ENCODE assay signal across 25 cellular contexts in genomic region chr5:122759310-122759709, GRCh38. TPM values are rescaled to one million over a fixed set of nuclear protein-coding genes. Genes with fewer than 3 reads are reported as not detected.
A peak's percentile ranks its signal among the peaks of the same experiment; 100 is the strongest.
DNase-seq lines count a peak whose midpoint lies in the region; ATAC-seq and TF ChIP-seq lines count a peak whose summit lies in the region.
"Had no signal": no experiment of that assay in that cellular context is flagged by ENCODE, and none has a peak within 500 bp of the region (broad histone marks: within the 10 kb centered on the region; RNA-seq: fewer than 3 reads in every experiment).

No MANE protein-coding gene starts in this region.

- intact Hi-C loops in dendritic cell treated with granulocyte-macrophage colony-stimulating factor and Interleukin-4, amounts not matched to agents 40 ng/mL and 50 ng/mL, for 4 days (cut with micrococcal nuclease), result no loop called here

- peak overlapping the region; percentile 67 for H3K27ac Mint-ChIP-seq in dendritic cell treated with granulocyte-macrophage colony-stimulating factor and Interleukin-4, amounts not matched to agents 40 ng/mL and 50 ng/mL, for 4 days
- H3K27ac Mint-ChIP-seq in mesothelial cell of epicardium, result peak overlapping the region; percentile 50
- H3K27ac Mint-ChIP-seq: CD14-positive monocyte; CD4-positive, alpha-beta T cell; CD8-positive, alpha-beta memory T cell; HFFc6 had no signal

- no peak for ATAC-seq in HG03108 (IDR thresholded peaks at IDR 0.05; ENCODE audit: unreplicated experiment)
- ATAC-seq: A549, GM12878 had no signal

- H3K36me3 Mint-ChIP-seq in dendritic cell treated with granulocyte-macrophage colony-stimulating factor and Interleukin-4, amounts not matched to agents 40 ng/mL and 50 ng/mL, for 4 days (ENCODE audit: low read depth), result no peaks in the 10 kb centered on the region
- H3K36me3 Mint-ChIP-seq in mesothelial cell of epicardium, result peaks cover 2% of the 10 kb centered on the region
- H3K36me3 Mint-ChIP-seq: CD14-positive monocyte; CD8-positive, alpha-beta memory T cell had no signal

- H3K4me3 Mint-ChIP-seq in dendritic cell treated with granulocyte-macrophage colony-stimulating factor and Interleukin-4, amounts not matched to agents 40 ng/mL and 50 ng/mL, for 4 days, result no peak overlapping the region
- H3K4me3 Mint-ChIP-seq in mesothelial cell of epicardium, result no peak overlapping the region
- H3K4me3 Mint-ChIP-seq: CD14-positive monocyte; CD4-positive, alpha-beta T cell; CD8-positive, alpha-beta memory T cell; HFFc6 had no signal

- peaks cover 34% of the 10 kb centered on the region for H3K4me1 Mint-ChIP-seq in dendritic cell treated with granulocyte-macrophage colony-stimulating factor and Interleukin-4, amounts not matched to agents 40 ng/mL and 50 ng/mL, for 4 days (ENCODE audit: low read depth)
- H3K4me1 Mint-ChIP-seq in mesothelial cell of epicardium, result peaks cover 15% of the 10 kb centered on the region
- H3K4me1 Mint-ChIP-seq: CD8-positive, alpha-beta memory T cell had no signal

- peak; percentile 55 for DNase-seq in NCI-H748 (lab: John Stamatoyannopoulos, UW; ENCODE audit: unreplicated experiment)
- DNase-seq in NCI-H748 treated with DMSO at 0.1 percent for 48 hours (lab: John Stamatoyannopoulos, UW), result no peak
- DNase-seq in NCI-H69 (lab: John Stamatoyannopoulos, UW), result peak; percentile 91
- no peak for DNase-seq in mesothelial cell of epicardium (ENCODE audit: low spot score in 2 of 2, unreplicated experiment in 2 of 2)
- no peak for DNase-seq in SIG-M5 (lab: John Stamatoyannopoulos, UW)
- no peak for DNase-seq in NCI-H2171 (lab: John Stamatoyannopoulos, UW)
- DNase-seq: 8988T; ACHN; AML-193; BE2C; CD4-positive, alpha-beta T cell; CD8-positive, alpha-beta memory T cell; DMS 273 treated with DMSO at 0.1 percent for 48 hours; DMS79; EL; GDM1; GM23248; H7; HCEC 1CT; HFFc6 had no signal

- H3K9me3 Mint-ChIP-seq in dendritic cell treated with granulocyte-macrophage colony-stimulating factor and Interleukin-4, amounts not matched to agents 40 ng/mL and 50 ng/mL, for 4 days, result no peaks in the 10 kb centered on the region
- H3K9me3 Mint-ChIP-seq in mesothelial cell of epicardium, result peaks cover 4% of the 10 kb centered on the region
- H3K9me3 Mint-ChIP-seq: CD14-positive monocyte; CD4-positive, alpha-beta T cell; CD8-positive, alpha-beta memory T cell; HFFc6 had no signal

- TF ChIP-seq CTCF in mesothelial cell of epicardium (IDR thresholded peaks at IDR 0.05; ENCODE audit: unreplicated experiment), result no peak

- no peaks in the 10 kb centered on the region for H3K27me3 Mint-ChIP-seq in dendritic cell treated with granulocyte-macrophage colony-stimulating factor and Interleukin-4, amounts not matched to agents 40 ng/mL and 50 ng/mL, for 4 days
- H3K27me3 Mint-ChIP-seq in mesothelial cell of epicardium (ENCODE audit: low read depth), result no peaks in the 10 kb centered on the region
- H3K27me3 Mint-ChIP-seq: CD4-positive, alpha-beta T cell had no signal

RNA-seq across cellular contexts. Expression of gene SNX2, which starts 15.6 kb away (rescaled TPM):
- 141 to 147 TPM (median 142 TPM) in 3 replicates for total RNA-seq in mesothelial cell of epicardium

Comparison
In these comparisons a context has a peak if more than half of its experiments do, and no peak if none do; other contexts are left out.
1. DNase-seq: peak in NCI-H748 (single experiment) and NCI-H69 (single experiment); none in NCI-H748 treated with DMSO at 0.1 percent for 48 hours (single experiment), mesothelial cell of epicardium (0 of 2), SIG-M5 (single experiment) and NCI-H2171 (single experiment).